ENCODE assay signal across 8 cellular contexts in genomic region chr7:7718461-7718860, GRCh38. TPM values are rescaled to one million over a fixed set of nuclear protein-coding genes. Genes with fewer than 3 reads are reported as not detected.
DNase-seq lines count a peak whose midpoint lies in the region; ATAC-seq and TF ChIP-seq lines count a peak whose summit lies in the region.

Gene RPA3 (minus strand): TSS chr7:7718607. CDS start chr7:7640418, 78,189 bp downstream.

- peak within 1 kb of the TSS; percentile 58 for H3K4me2 ChIP-seq in DND-41 (ENCODE audit: insufficient read depth, low read length)

- H3K27ac Mint-ChIP-seq in osteocyte (ENCODE audit: unreplicated experiment), result peak within 1 kb of the TSS; percentile 45

- H3K9me3 Mint-ChIP-seq in osteocyte (ENCODE audit: unreplicated experiment), result no peaks in the 10 kb centered on the region

- peak within 1 kb of the TSS; percentile 67 for H2AFZ ChIP-seq in DND-41 (ENCODE audit: low read depth, low read length)

- no peaks in the 10 kb centered on the region for H3K36me3 ChIP-seq in DND-41 (ENCODE audit: insufficient read depth, low read length)

- peak within 1 kb of the TSS; percentile 61 for H3K9ac ChIP-seq in DND-41 (ENCODE audit: low read depth, low read length)

- no peaks in the 10 kb centered on the region for H3K9me3 ChIP-seq in DND-41 (ENCODE audit: insufficient read depth, low read length, severe bottlenecking)

- no peak for DNase-seq in DND-41
- peak; percentile 18 for DNase-seq in OCI-M1 (lab: John Stamatoyannopoulos, UW)
- no peak for DNase-seq in osteocyte (ENCODE audit: extremely low spot score, unreplicated experiment)
- DNase-seq in activated effector memory CD4-positive, alpha-beta T cell treated with anti-CD3 and anti-CD28 coated beads, Interleukin-2, amount 50 U/mL, for 16 hours, result no peak
- no peak for DNase-seq in stimulated activated naive CD4-positive, alpha-beta T cell (lab: John Stamatoyannopoulos, UW)
- no peak for DNase-seq in NOMO-1 treated with DMSO at 0.1 percent for 48 hours (lab: John Stamatoyannopoulos, UW; ENCODE audit: unreplicated experiment)

- peaks cover 2% of the 10 kb centered on the region for H3K36me3 Mint-ChIP-seq in osteocyte (ENCODE audit: unreplicated experiment)

- peaks cover 25% of the 10 kb centered on the region for H3K4me1 Mint-ChIP-seq in osteocyte (ENCODE audit: unreplicated experiment)

- peak within 1 kb of the TSS; percentile 98 for H3K27ac ChIP-seq in DND-41 (ENCODE audit: low read length)

- H4K20me1 ChIP-seq in DND-41 (ENCODE audit: insufficient read depth, low read length), result no peaks in the 10 kb centered on the region

- TF ChIP-seq CTCF in DND-41 (IDR thresholded peaks at IDR 0.05; ENCODE audit: borderline replicate concordance, extremely low read depth, low read length, poor library complexity, severe bottlenecking), result no peak
- no peak for TF ChIP-seq CTCF in osteocyte (IDR thresholded peaks at IDR 0.05)

- H3K27me3 Mint-ChIP-seq in osteocyte (ENCODE audit: unreplicated experiment), result no peaks in the 10 kb centered on the region

- ATAC-seq in DND-41 (ENCODE audit: insufficient read depth, low read depth) (no peak), esophagus mucosa (no peak), HG02884 (IDR thresholded peaks at IDR 0.05; ENCODE audit: unreplicated experiment) (no peak)

- no peaks in the 10 kb centered on the region for H3K27me3 ChIP-seq in DND-41 (ENCODE audit: insufficient read depth, low read length, poor library complexity)

- H3K79me2 ChIP-seq in DND-41 (ENCODE audit: insufficient read depth, low read length), result no peaks in the 10 kb centered on the region

- peak within 1 kb of the TSS in 1 of 2 experiments; percentile 28; a peak in 1 of 4 replicates for H3K4me3 ChIP-seq in DND-41 (ENCODE audit: low read depth in 1 of 2, low read length in 2 of 2)

- no peak within 1 kb of the TSS for H3K4me3 Mint-ChIP-seq in osteocyte (ENCODE audit: unreplicated experiment)

- H3K4me1 ChIP-seq in DND-41 (ENCODE audit: insufficient read depth, low read length), result peaks cover 56% of the 10 kb centered on the region

RNA-seq across cellular contexts. Expression of gene RPA3, which starts in this region (rescaled TPM):
- 28.5 TPM for total RNA-seq in esophagus mucosa
- 14.8 and 16.5 TPM in 2 replicates for total RNA-seq in osteocyte
